In the genomic region with DNA sequence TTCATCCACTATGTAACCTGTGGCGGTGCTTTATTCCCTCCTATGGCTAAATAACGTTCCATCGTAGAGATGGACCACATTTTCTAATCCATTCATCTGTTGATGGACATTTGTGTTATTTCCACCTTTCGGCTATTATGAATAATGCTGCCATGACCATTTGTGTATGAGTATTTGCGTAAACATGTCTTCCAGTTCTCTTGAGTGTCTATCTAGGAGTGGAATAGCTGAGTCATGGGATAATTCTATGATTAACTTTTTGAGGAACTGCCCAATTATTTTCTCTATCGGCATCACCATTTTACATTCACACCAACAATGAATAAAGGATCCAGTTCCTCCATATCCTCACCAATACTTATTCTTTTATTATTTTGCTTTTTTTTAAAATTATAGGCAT, we compare ENCODE assay signal across 9 cellular contexts.
"Had no signal": no experiment of that assay in that cellular context is flagged by ENCODE, and none has a peak within 500 bp of the region (broad histone marks: within the 10 kb centered on the region; RNA-seq: fewer than 3 reads in every experiment).

No MANE protein-coding gene starts in this region.

- ATAC-seq: GM23338 had no signal

- H3K27ac ChIP-seq: HL-60, KMS-11 had no signal

- H3K4me2 ChIP-seq: GM23338, KMS-11 had no signal

- H3K4me3 ChIP-seq: GM23338 had no signal

- FAIRE-seq: H1, H54 had no signal

- DNase-seq: HCEC 1CT, HFFc6, IMR-90, KBM-7 had no signal
